ENCODE assay signal across 8 cellular contexts in genomic region chr2:9738718-9739496, GRCh38.
DNase-seq lines count a peak whose midpoint lies in the region; ATAC-seq, FAIRE-seq and TF ChIP-seq lines count a peak whose summit lies in the region.

No MANE protein-coding gene starts in this region.

- H2AFZ ChIP-seq in HepG2 (ENCODE audit: low read length), result no peak overlapping the region

- no peak for TF ChIP-seq EP300 in HepG2 (IDR thresholded peaks at IDR 0.05; ENCODE audit: low read depth in 2 of 2, low read length in 2 of 2)
- TF ChIP-seq EP300 in HepG2 (CRISPR knock-in tag; IDR thresholded peaks at IDR 0.05; ENCODE audit: borderline replicate concordance), result no peak

- no peaks in the 10 kb centered on the region for H3K4me1 ChIP-seq in liver (ENCODE audit: control insufficient read depth in 4 of 4, insufficient read depth in 4 of 4, low read length in 3 of 4)
- peaks cover 5% of the 10 kb centered on the region; the same call in 1 of the 2 replicates for H3K4me1 ChIP-seq in HepG2 (ENCODE audit: insufficient read depth, low read length)
- no peaks in the 10 kb centered on the region for H3K4me1 ChIP-seq in right lobe of liver
- peaks cover 0 to 2% of the 10 kb centered on the region in 2 donors for H3K4me1 ChIP-seq in aorta (ENCODE audit: control insufficient read depth in 1 of 2, insufficient read depth in 2 of 2, low read length in 2 of 2)

- no peak for FAIRE-seq in HepG2 (lab: Jason Lieb, UNC)

- H3K4me2 ChIP-seq in HepG2 (ENCODE audit: low read depth, low read length), result no peak overlapping the region

- no peaks in the 10 kb centered on the region for H3K79me2 ChIP-seq in HepG2 (ENCODE audit: insufficient read depth, low read length)

- H3K27ac Mint-ChIP-seq in activated T-helper 17 cell treated with anti-CD3 and anti-CD28 coated beads, Interleukin-2, amount 50 U/mL, for 72 hours, result peak overlapping the region; percentile 90

- no TSS peak for BruUV-seq in HepG2 (replicated peaks; lab: Mats Ljungman, UMichigan)

- H3K36me3 Mint-ChIP-seq in activated T-helper 17 cell treated with anti-CD3 and anti-CD28 coated beads, Interleukin-2, amount 50 U/mL, for 72 hours (ENCODE audit: low read depth), result no peaks in the 10 kb centered on the region

- no peak for TF ChIP-seq RAD21 in liver (IDR thresholded peaks at IDR 0.05)
- no peak for TF ChIP-seq RAD21 in HepG2 (CRISPR knock-in tag; IDR thresholded peaks at IDR 0.05)

- no peaks in the 10 kb centered on the region for H3K27me3 Mint-ChIP-seq in activated T-helper 17 cell treated with anti-CD3 and anti-CD28 coated beads, Interleukin-2, amount 50 U/mL, for 72 hours

- H3K27ac ChIP-seq in liver (ENCODE audit: low read depth in 1 of 2, low read length in 2 of 2) (peak overlapping the region; percentile 43 to 66), HepG2 (ENCODE audit: extremely low read length, insufficient read depth, low read length) (no peak overlapping the region), right lobe of liver (peak overlapping the region; percentile 36 to 75 (median 43)), aorta (ENCODE audit: low read depth in 1 of 2, low read length in 2 of 2) (no peak overlapping the region)

- no peak for ATAC-seq in HepG2
- peak; percentile 84 for ATAC-seq in activated T-helper 17 cell treated with anti-CD3 and anti-CD28 coated beads, Interleukin-2, amount 50 U/mL, for 72 hours (replicated peaks)
- peak; percentile 47 to 65 (median 54) for ATAC-seq in right lobe of liver
- peak; percentile 53 for ATAC-seq in aorta (ENCODE audit: low FRiP score)
- no peak for ATAC-seq in GM21723 (IDR thresholded peaks at IDR 0.05; ENCODE audit: unreplicated experiment)

- H3K4me3 ChIP-seq in liver (ENCODE audit: low read depth in 1 of 3, low read length in 3 of 3), result no peak overlapping the region
- H3K4me3 ChIP-seq in HepG2 (replicated peaks in 1 of 3; ENCODE audit: insufficient read depth in 1 of 3, low read depth in 2 of 3, low read length in 3 of 3), result no peak overlapping the region
- H3K4me3 ChIP-seq in right lobe of liver, result peak overlapping the region in 2 of 3 donors; percentile 9 to 32
- H3K4me3 ChIP-seq in aorta (ENCODE audit: low read length in 2 of 2), result no peak overlapping the region

- intact Hi-C loops in HepG2 (cut with micrococcal nuclease; ENCODE audit: unreplicated experiment), result no loop called here
- intact Hi-C loops in right lobe of liver (cut with DNase I), result no loop called here
- intact Hi-C loops in aorta (cut with DNase I), result no loop called here

- H3K4me3 Mint-ChIP-seq in activated T-helper 17 cell treated with anti-CD3 and anti-CD28 coated beads, Interleukin-2, amount 50 U/mL, for 72 hours, result peak overlapping the region; percentile 81

- H3K36me3 ChIP-seq in liver (ENCODE audit: control insufficient read depth in 4 of 4, insufficient read depth in 3 of 4, low read depth in 1 of 4, low read length in 3 of 4), result no peaks in the 10 kb centered on the region
- no peaks in the 10 kb centered on the region for H3K36me3 ChIP-seq in HepG2 (replicated peaks in 1 of 2; ENCODE audit: control insufficient read depth in 1 of 2, insufficient read depth in 2 of 2, low read length in 2 of 2)
- no peaks in the 10 kb centered on the region for H3K36me3 ChIP-seq in right lobe of liver
- H3K36me3 ChIP-seq in aorta (ENCODE audit: control insufficient read depth in 1 of 2, insufficient read depth in 2 of 2, low read length in 1 of 2), result no peaks in the 10 kb centered on the region

- POLR2A ChIA-PET in HepG2 (lab: Yijun Ruan, JAX), result no interaction called here

- CTCF ChIA-PET in HepG2 (lab: Yijun Ruan, JAX; ENCODE audit: low intra/inter-chr PET ratio, low total read pairs), result no interaction called here

- WGBS in liver, result 57% methylated on average over 21 of the region's 21 CpGs
- WGBS in HepG2 (ENCODE audit: low lambda C conversion rate), result 51% methylated on average over 21 of the region's 21 CpGs
- WGBS in right lobe of liver (ENCODE audit: insufficient coverage, low coverage, low lambda C conversion rate, missing lambda C conversion rate), result 53% methylated on average over 9 of the region's 21 CpGs
- WGBS in aorta, 2 donors, result 33 to 47% methylated on average over 21 of the region's 21 CpGs

- in situ Hi-C loops in HepG2 (cut with HindIII; ENCODE audit: extremely low pct_ligation_motif_present, low pct_unique_long_range_greater_than_20kb), result no loop called here

- H3K9ac ChIP-seq in liver (ENCODE audit: low read depth in 1 of 2, low read length in 2 of 2), result no peak overlapping the region
- no peak overlapping the region for H3K9ac ChIP-seq in HepG2 (ENCODE audit: insufficient read depth, low read depth, low read length)

- no peaks in the 10 kb centered on the region for H4K20me1 ChIP-seq in HepG2 (ENCODE audit: insufficient read depth, low read length)

- H3K4me1 Mint-ChIP-seq in activated T-helper 17 cell treated with anti-CD3 and anti-CD28 coated beads, Interleukin-2, amount 50 U/mL, for 72 hours, result peaks cover 37% of the 10 kb centered on the region

- TF ChIP-seq CTCF in liver (IDR thresholded peaks at IDR 0.05; ENCODE audit: low read depth, low read length, missing input control), result no peak
- no peak for TF ChIP-seq CTCF in HepG2 (CRISPR knock-in tag; IDR thresholded peaks at IDR 0.05)
- no peak for TF ChIP-seq CTCF in right lobe of liver (IDR thresholded peaks at IDR 0.05)

- H3K9me3 ChIP-seq in liver (ENCODE audit: control insufficient read depth in 4 of 4, low read length in 3 of 4) (peaks cover 0 to 1% (median 0%) of the 10 kb centered on the region in 4 donors), HepG2 (ENCODE audit: low read length) (no peaks in the 10 kb centered on the region), right lobe of liver (no peaks in the 10 kb centered on the region), aorta (ENCODE audit: control insufficient read depth, low read length) (peaks cover 1% of the 10 kb centered on the region)

- peaks cover 7% of the 10 kb centered on the region for H3K9me3 Mint-ChIP-seq in activated T-helper 17 cell treated with anti-CD3 and anti-CD28 coated beads, Interleukin-2, amount 50 U/mL, for 72 hours

- no peak for TF ChIP-seq POLR2A in HepG2 (IDR thresholded peaks at IDR 0.05; ENCODE audit: insufficient read depth in 1 of 2, low read depth in 2 of 2, low read length in 2 of 2)
- TF ChIP-seq POLR2A in right lobe of liver (IDR thresholded peaks at IDR 0.05), result no peak

- H3K27me3 ChIP-seq in liver (ENCODE audit: control insufficient read depth in 4 of 4, insufficient read depth in 4 of 4, low read length in 3 of 4) (peaks cover 0 to 2% (median 0%) of the 10 kb centered on the region in 4 donors), HepG2 (ENCODE audit: control insufficient read depth in 1 of 2, insufficient read depth in 2 of 2, low read length in 2 of 2) (peaks cover 0 to 23% of the 10 kb centered on the region in 2 experiments; a peak in 3 of 5 replicates), right lobe of liver (no peaks in the 10 kb centered on the region), aorta (ENCODE audit: control insufficient read depth in 1 of 2, insufficient read depth in 2 of 2, low read length in 1 of 2) (no peaks in the 10 kb centered on the region)

- DNase-seq in HepG2 (ENCODE audit: low spot score) (no peak), right lobe of liver (no peak), aorta (peak in 1 of 2 donors; percentile 58), NCI-H2029 (lab: John Stamatoyannopoulos, UW) (no peak)
- no peak for DNase-seq in stimulated activated CD4-positive, alpha-beta T cell treated with anti-CD3 and anti-CD28 coated beads, Interleukin-4, amount 100 ng/mL, for 24 hours

TF ChIP-seq in liver, 16 proteins besides CTCF, POLR2A, EP300 and RAD21:
- TF ChIP-seq TAF1 (conservative IDR thresholded peaks at IDR 0.05), result no peak
- no peak for TF ChIP-seq NR2F2 (IDR thresholded peaks at IDR 0.05)
- no peak for TF ChIP-seq FOXA2 (IDR thresholded peaks at IDR 0.05)
- no peak for TF ChIP-seq GABPA (IDR thresholded peaks at IDR 0.05 in 1 of 2, conservative IDR thresholded peaks at IDR 0.05 in 1 of 2)
- no peak for TF ChIP-seq EGR1 (IDR thresholded peaks at IDR 0.05; ENCODE audit: low read depth in 2 of 2)
- no peak for TF ChIP-seq YY1 (IDR thresholded peaks at IDR 0.05)
- TF ChIP-seq HNF4A (conservative IDR thresholded peaks at IDR 0.05), result no peak
TF ChIP-seq in liver: peak in this region for 0.

TF ChIP-seq in HepG2, 621 proteins besides CTCF, POLR2A, EP300 and RAD21 (continues in another document):
- TF ChIP-seq FOSL2 (CRISPR knock-in tag; IDR thresholded peaks at IDR 0.05) (no peak), ZNF770 (CRISPR knock-in tag; IDR thresholded peaks at IDR 0.05) (no peak), NFE2 (CRISPR knock-in tag; IDR thresholded peaks at IDR 0.05) (no peak)
- TF ChIP-seq, protein P1, sequence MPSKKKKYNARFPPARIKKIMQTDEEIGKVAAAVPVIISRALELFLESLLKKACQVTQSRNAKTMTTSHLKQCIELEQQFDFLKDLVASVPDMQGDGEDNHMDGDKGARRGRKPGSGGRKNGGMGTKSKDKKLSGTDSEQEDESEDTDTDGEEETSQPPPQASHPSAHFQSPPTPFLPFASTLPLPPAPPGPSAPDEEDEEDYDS (CRISPR knock-in tag; IDR thresholded peaks at IDR 0.05), result no peak
- TF ChIP-seq, protein P2, sequence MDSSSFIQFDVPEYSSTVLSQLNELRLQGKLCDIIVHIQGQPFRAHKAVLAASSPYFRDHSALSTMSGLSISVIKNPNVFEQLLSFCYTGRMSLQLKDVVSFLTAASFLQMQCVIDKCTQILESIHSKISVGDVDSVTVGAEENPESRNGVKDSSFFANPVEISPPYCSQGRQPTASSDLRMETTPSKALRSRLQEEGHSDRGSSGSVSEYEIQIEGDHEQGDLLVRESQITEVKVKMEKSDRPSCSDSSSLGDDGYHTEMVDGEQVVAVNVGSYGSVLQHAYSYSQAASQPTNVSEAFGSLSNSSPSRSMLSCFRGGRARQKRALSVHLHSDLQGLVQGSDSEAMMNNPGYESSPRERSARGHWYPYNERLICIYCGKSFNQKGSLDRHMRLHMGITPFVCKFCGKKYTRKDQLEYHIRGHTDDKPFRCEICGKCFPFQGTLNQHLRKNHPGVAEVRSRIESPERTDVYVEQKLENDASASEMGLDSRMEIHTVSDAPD (CRISPR knock-in tag; IDR thresholded peaks at IDR 0.05), result no peak

Comparison
In these comparisons a context has a peak if more than half of its experiments do, and no peak if none do; other contexts are left out.
1. H3K27ac ChIP-seq: peak in liver (2 of 2) and right lobe of liver (3 of 3); none in HepG2 (single experiment) and aorta (0 of 2).
2. H3K4me3 ChIP-seq: peak in right lobe of liver (2 of 3); none in liver (0 of 3), HepG2 (0 of 3) and aorta (0 of 2).
3. ATAC-seq: peak in activated T-helper 17 cell treated with anti-CD3 and anti-CD28 coated beads, Interleukin-2, amount 50 U/mL, for 72 hours (single experiment), right lobe of liver (4 of 4) and aorta (single experiment); none in HepG2 (single experiment) and GM21723 (single experiment).